Comparison of ENCODE assay signal across 8 cellular contexts in genomic region chr13:105139380-105140285, GRCh38.
DNase-seq lines count a peak whose midpoint lies in the region; ATAC-seq and TF ChIP-seq lines count a peak whose summit lies in the region.

No MANE protein-coding gene starts in this region.

- peak overlapping the region; percentile 95 to 99 (median 98) for H3K27ac Mint-ChIP-seq in naive thymus-derived CD8-positive, alpha-beta T cell

- H3K9me3 Mint-ChIP-seq in naive thymus-derived CD8-positive, alpha-beta T cell, result no peaks in the 10 kb centered on the region

- TF ChIP-seq CTCF in GM13976 (IDR thresholded peaks at IDR 0.05; ENCODE audit: borderline replicate concordance, control extremely low read depth, extremely low read depth, insufficient read depth, missing control alignments) (peak; percentile 30), WI38 (IDR thresholded peaks at IDR 0.05; ENCODE audit: low read depth, low read length) (peak; percentile 69)

- no peaks in the 10 kb centered on the region for H3K27me3 Mint-ChIP-seq in naive thymus-derived CD8-positive, alpha-beta T cell

- ATAC-seq in HG02610 (IDR thresholded peaks at IDR 0.05; ENCODE audit: unreplicated experiment), result peak; percentile 96
- ATAC-seq in naive thymus-derived CD8-positive, alpha-beta T cell, result peak; percentile 91 to 95

- H3K36me3 Mint-ChIP-seq in naive thymus-derived CD8-positive, alpha-beta T cell, result no peaks in the 10 kb centered on the region

- DNase-seq in GM13976 (ENCODE audit: low spot score) (peak; percentile 61), NCI-H1092 treated with DMSO at 0.1 percent for 48 hours (lab: John Stamatoyannopoulos, UW) (peak; percentile 61), cerebellar cortex (ENCODE audit: low spot score) (peak; percentile 64), stromal cell of bone marrow (ENCODE audit: low read depth) (peak; percentile 12), NCI-H526 (lab: John Stamatoyannopoulos, UW) (no peak)
- DNase-seq in naive thymus-derived CD8-positive, alpha-beta T cell, result peak; percentile 13 to 80 (median 54)

- in situ Hi-C loops in GM13976 (cut with MboI; ENCODE audit: low sequenced_read_pairs, unreplicated experiment), result no loop called here

- POLR2A ChIA-PET in naive thymus-derived CD8-positive, alpha-beta T cell (lab: Charles Lee), result interaction anchor here (0.6 to 1.3 kb wide), 6 partner anchors 12 to 1428 kb away, joined by 3 to 6 read pairs (median 3); partner anchors contain the start of gene ARGLU1

- H3K4me3 ChIP-seq in WI38 (ENCODE audit: low read depth, low read length), result peak overlapping the region; percentile 66

- H3K4me3 Mint-ChIP-seq in naive thymus-derived CD8-positive, alpha-beta T cell, result peak overlapping the region; percentile 88 to 96 (median 94)

- H3K4me1 Mint-ChIP-seq in naive thymus-derived CD8-positive, alpha-beta T cell, result peaks cover 10 to 22% (median 20%) of the 10 kb centered on the region in 4 donors

Comparison
In these comparisons a context has a peak if more than half of its experiments do, and no peak if none do; other contexts are left out.
1. DNase-seq: peak in GM13976 (single experiment), NCI-H1092 treated with DMSO at 0.1 percent for 48 hours (single experiment), cerebellar cortex (single experiment), naive thymus-derived CD8-positive, alpha-beta T cell (10 of 10) and stromal cell of bone marrow (single experiment); none in NCI-H526 (0 of 2).